ENCODE assay signal across 8 cellular contexts in the genomic region with DNA sequence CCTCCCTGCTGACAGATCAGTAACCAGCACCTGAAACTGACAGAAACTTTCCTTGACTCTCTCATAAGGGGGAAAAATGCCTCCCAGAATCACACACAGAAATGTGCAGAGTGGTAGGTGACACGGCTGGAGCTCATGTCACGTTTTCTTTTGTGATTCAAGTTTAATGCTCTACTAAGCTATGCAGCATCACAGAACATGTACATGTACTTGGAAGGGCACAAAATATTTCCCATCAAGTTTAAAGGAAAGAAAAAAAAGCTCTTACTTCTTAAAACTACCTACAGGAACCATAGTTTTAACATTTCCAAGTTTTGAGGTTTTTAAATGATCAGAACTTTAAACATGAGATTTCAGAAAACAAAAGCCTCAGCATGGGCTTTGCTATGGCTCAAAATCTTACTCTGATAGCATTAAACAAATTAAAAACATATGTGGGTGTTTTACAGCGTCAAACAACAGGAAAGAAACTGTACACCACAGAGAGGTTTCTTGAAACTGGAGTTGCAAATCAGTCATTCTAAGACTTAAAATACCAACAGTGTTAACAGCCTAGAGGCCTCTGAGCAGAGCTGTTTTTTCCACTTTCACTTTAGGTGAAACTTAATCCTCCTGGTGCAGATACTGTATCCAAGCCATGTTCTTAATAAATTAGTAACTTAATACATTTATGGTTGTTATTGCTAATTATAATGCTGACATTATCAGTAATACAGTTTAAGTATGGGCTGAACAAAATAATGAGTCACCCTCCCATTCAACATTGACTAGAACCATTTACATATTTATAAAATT. TPM values are rescaled to one million over a fixed set of nuclear protein-coding genes. Genes with fewer than 3 reads are reported as not detected.
DNase-seq lines count a peak whose midpoint lies in the region; ATAC-seq, FAIRE-seq and TF ChIP-seq lines count a peak whose summit lies in the region.

No MANE protein-coding gene starts in this region.

- H3K4me3 ChIP-seq in heart right ventricle (peak overlapping the region in 1 of 10 donors; percentile 13), small intestine (ENCODE audit: low read depth in 1 of 2, low read length in 2 of 2) (no peak overlapping the region)

- ATAC-seq in heart right ventricle (peak in 1 of 8 donors; percentile 23), Right ventricle myocardium superior (ENCODE audit: poor library complexity) (no peak), HG02852 (IDR thresholded peaks at IDR 0.05; ENCODE audit: unreplicated experiment) (peak; percentile 76), omental fat pad (ENCODE audit: low FRiP score) (no peak)

- TF ChIP-seq CTCF in heart right ventricle (IDR thresholded peaks at IDR 0.05) (no peak), omental fat pad (IDR thresholded peaks at IDR 0.05) (no peak)

- intact Hi-C loops in heart right ventricle (cut with DNase I) (loop anchor here in 1 of 10 donors (5.0 kb wide), 1 partner anchor 35 kb away; no protein-coding TSS in a partner anchor), Right ventricle myocardium superior (cut with DNase I) (no loop called here)

- H3K36me3 ChIP-seq in heart right ventricle (peaks cover 0 to 14% (median 0%) of the 10 kb centered on the region in 9 donors), small intestine (ENCODE audit: control insufficient read depth in 2 of 2, insufficient read depth in 2 of 2, low read length in 2 of 2) (no peaks in the 10 kb centered on the region)

- H3K27me3 ChIP-seq in heart right ventricle (peaks cover 0 to 9% (median 0%) of the 10 kb centered on the region in 7 donors), small intestine (ENCODE audit: control insufficient read depth in 2 of 2, insufficient read depth in 2 of 2, low read length in 2 of 2) (no peaks in the 10 kb centered on the region)

- H3K4me1 ChIP-seq in heart right ventricle (peaks cover 15 to 100% (median 74%) of the 10 kb centered on the region in 9 donors), small intestine (ENCODE audit: control insufficient read depth in 2 of 2, insufficient read depth in 1 of 2, low read depth in 1 of 2, low read length in 1 of 2) (peaks cover 28 to 39% of the 10 kb centered on the region in 2 donors)

- H3K27ac ChIP-seq in heart right ventricle (peak overlapping the region in 9 of 10 donors; percentile 15 to 93 (median 77)), small intestine (ENCODE audit: low read depth in 1 of 2, low read length in 1 of 2) (peak overlapping the region; percentile 84 to 93)

- no peak for DNase-seq in heart right ventricle
- no peak for DNase-seq in Right ventricle myocardium superior
- peak; percentile 58 for DNase-seq in RKO (ENCODE audit: low spot score)
- DNase-seq in fibroblast of gingiva (ENCODE audit: low read depth) = peak; percentile 94
- DNase-seq in small intestine = peak; percentile 72
- no peak for DNase-seq in omental fat pad (ENCODE audit: low spot score)
- DNase-seq in activated CD4-positive, alpha-beta T cell treated with anti-CD3 and anti-CD28 coated beads for 1 hour = no peak

- no peaks in the 10 kb centered on the region for H3K9me3 ChIP-seq in heart right ventricle
- H3K9me3 ChIP-seq in small intestine (ENCODE audit: control insufficient read depth, low read depth) = no peaks in the 10 kb centered on the region

- WGBS in heart right ventricle, 2 donors = 56 to 60% methylated on average over 3 of the region's 3 CpGs
- 30 to 40% (median 34%) methylated on average over 3 of the region's 3 CpGs for WGBS in small intestine, 3 donors

- FAIRE-seq in small intestine (lab: Jason Lieb, UNC) = peak; percentile 91

RNA-seq across cellular contexts. Expression of gene MBP, which starts 30.1 kb away (rescaled TPM):
- total RNA-seq in heart right ventricle (10 to 100 TPM; 18.4 to 70.8 (median 52.6) TPM), Right ventricle myocardium superior (29.9 TPM), omental fat pad (10 to 100 TPM; 27.4 to 50.9 (median 36.0) TPM)
- polyA plus RNA-seq in heart right ventricle (10 to 100 TPM in 1 of 2 donors, 1 to 10 TPM in 1; 3.0 to 11.5 TPM), small intestine (10 to 100 TPM; 14.3 to 25.1 (median 20.8) TPM)

Comparison
In these comparisons a context has a peak if more than half of its experiments do, and no peak if none do; other contexts are left out.
1. DNase-seq: peak in RKO (single experiment), fibroblast of gingiva (single experiment) and small intestine (single experiment); none in heart right ventricle (0 of 2), Right ventricle myocardium superior (single experiment), omental fat pad (single experiment) and activated CD4-positive, alpha-beta T cell treated with anti-CD3 and anti-CD28 coated beads for 1 hour (single experiment).